ENCODE assay signal across 1 cellular context in the genomic region with DNA sequence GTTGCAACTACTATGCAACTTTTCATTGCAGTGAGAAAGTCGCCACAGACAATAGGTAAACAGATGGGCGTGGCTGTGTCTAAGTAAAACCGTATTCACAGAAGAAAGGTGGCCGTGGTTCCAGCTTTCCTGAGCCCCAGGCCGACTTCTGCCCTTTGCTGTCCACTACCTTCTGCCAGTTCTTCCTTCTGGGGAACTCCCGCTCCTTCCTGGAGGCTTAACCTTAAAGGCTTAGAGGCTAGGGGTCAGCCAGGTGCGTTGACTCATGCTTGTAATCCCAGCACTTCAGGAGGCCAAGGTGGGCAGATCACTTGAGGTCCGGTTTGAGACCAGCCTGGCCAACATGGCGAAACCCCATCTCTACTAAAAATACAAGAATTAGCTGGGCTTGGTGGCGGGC.
TF ChIP-seq lines count a peak whose summit lies in the region.

No MANE protein-coding gene starts in this region.

TF ChIP-seq in A549, 52 proteins besides CTCF, POLR2A, EP300 and RAD21 (continued from another document):
- TF ChIP-seq RNF2 (IDR thresholded peaks at IDR 0.05; ENCODE audit: borderline replicate concordance, low read depth) (no peak), HOXB5 (CRISPR knock-in tag; IDR thresholded peaks at IDR 0.05) (no peak), ZFP36 (IDR thresholded peaks at IDR 0.05; ENCODE audit: borderline replicate concordance, partially characterized antibody) (no peak), RCOR1 (IDR thresholded peaks at IDR 0.05; ENCODE audit: low read depth, low read length) (no peak)
